In genomic region chr16:1150511-1150982, GRCh38 we compare ENCODE assay signal across 12 cellular contexts. TPM values are rescaled to one million over a fixed set of nuclear protein-coding genes. Genes with fewer than 3 reads are reported as not detected.
DNase-seq lines count a peak whose midpoint lies in the region; ATAC-seq and TF ChIP-seq lines count a peak whose summit lies in the region.
"Had no signal": no experiment of that assay in that cellular context is flagged by ENCODE, and none has a peak within 500 bp of the region (broad histone marks: within the 10 kb centered on the region; RNA-seq: fewer than 3 reads in every experiment).

No MANE protein-coding gene starts in this region.

- peaks cover 5% of the 10 kb centered on the region for H3K4me1 Mint-ChIP-seq in activated T-cell treated with anti-CD3 and anti-CD28 coated beads, Interleukin-2, amount 50 U/mL, for 4 hours (ENCODE audit: low read depth)
- H3K4me1 Mint-ChIP-seq in neural progenitor cell, result peaks cover 30% of the 10 kb centered on the region

- H3K4me2 ChIP-seq in neural progenitor cell, result no peak overlapping the region

- H4K20me1 ChIP-seq in neural progenitor cell (ENCODE audit: low read depth), result peaks cover 20% of the 10 kb centered on the region

- no peak overlapping the region for H3K4me3 ChIP-seq in Jurkat, Clone E6-1 (ENCODE audit: low read length)
- H3K4me3 ChIP-seq in neural progenitor cell (no peak overlapping the region), suprapubic skin (no peak overlapping the region)

- H3K27me3 Mint-ChIP-seq in activated T-cell treated with anti-CD3 and anti-CD28 coated beads, Interleukin-2, amount 50 U/mL, for 4 hours (ENCODE audit: low read depth), result peaks cover 7% of the 10 kb centered on the region
- H3K27me3 Mint-ChIP-seq in neural progenitor cell (ENCODE audit: insufficient read depth, low read depth), result peaks cover 25% of the 10 kb centered on the region

- H3K27ac ChIP-seq in neural progenitor cell (no peak overlapping the region), suprapubic skin (no peak overlapping the region)

- H3K27me3 ChIP-seq in neural progenitor cell, result peaks cover 11% of the 10 kb centered on the region
- peaks cover 66% of the 10 kb centered on the region for H3K27me3 ChIP-seq in suprapubic skin

- no peaks in the 10 kb centered on the region for H3K36me3 Mint-ChIP-seq in activated T-cell treated with anti-CD3 and anti-CD28 coated beads, Interleukin-2, amount 50 U/mL, for 4 hours (ENCODE audit: insufficient read depth)
- no peaks in the 10 kb centered on the region for H3K36me3 Mint-ChIP-seq in neural progenitor cell

- H3K9me3 Mint-ChIP-seq in activated T-cell treated with anti-CD3 and anti-CD28 coated beads, Interleukin-2, amount 50 U/mL, for 4 hours, result peaks cover 4% of the 10 kb centered on the region
- H3K9me3 Mint-ChIP-seq in neural progenitor cell, result peaks cover 7% of the 10 kb centered on the region

- H3K9ac ChIP-seq in neural progenitor cell, result no peak overlapping the region

- no peak for TF ChIP-seq POLR2A in suprapubic skin (IDR thresholded peaks at IDR 0.05)

- H3K79me2 ChIP-seq in neural progenitor cell (ENCODE audit: low read depth), result peaks cover 16% of the 10 kb centered on the region

- no peak for ATAC-seq in activated T-cell treated with anti-CD3 and anti-CD28 coated beads, Interleukin-2, amount 50 U/mL, for 4 hours
- no peak for ATAC-seq in HG02884 (IDR thresholded peaks at IDR 0.05; ENCODE audit: unreplicated experiment)

- H3K9me3 ChIP-seq in neural progenitor cell (ENCODE audit: low read depth) (no peaks in the 10 kb centered on the region), suprapubic skin (no peaks in the 10 kb centered on the region)

- H2AFZ ChIP-seq in neural progenitor cell (replicated peaks), result no peak overlapping the region

- peak overlapping the region; percentile 49 for H3K4me3 Mint-ChIP-seq in activated T-cell treated with anti-CD3 and anti-CD28 coated beads, Interleukin-2, amount 50 U/mL, for 4 hours
- peak overlapping the region; percentile 60 for H3K4me3 Mint-ChIP-seq in neural progenitor cell
- H3K4me3 Mint-ChIP-seq: activated B cell treated with CpG ODN at 0.5 μM for 24 hours; dendritic cell treated with granulocyte-macrophage colony-stimulating factor and Interleukin-4, amounts not matched to agents 40 ng/mL and 50 ng/mL, for 4 days had no signal

- no peak for TF ChIP-seq CTCF in neural progenitor cell (IDR thresholded peaks at IDR 0.05)
- TF ChIP-seq CTCF in suprapubic skin (IDR thresholded peaks at IDR 0.05), result no peak

- no peak for TF ChIP-seq EP300 in suprapubic skin (IDR thresholded peaks at IDR 0.05)

- H3K36me3 ChIP-seq in neural progenitor cell, result no peaks in the 10 kb centered on the region
- no peaks in the 10 kb centered on the region for H3K36me3 ChIP-seq in suprapubic skin

- H3K27ac Mint-ChIP-seq in neural progenitor cell, result no peak overlapping the region
- H3K27ac Mint-ChIP-seq: activated B cell treated with CpG ODN at 0.5 μM for 24 hours; dendritic cell treated with granulocyte-macrophage colony-stimulating factor and Interleukin-4, amounts not matched to agents 40 ng/mL and 50 ng/mL, for 4 days had no signal

- H3K4me1 ChIP-seq in neural progenitor cell, result peaks cover 30% of the 10 kb centered on the region
- H3K4me1 ChIP-seq in suprapubic skin, result peaks cover 22% of the 10 kb centered on the region

- H3F3A ChIP-seq in neural progenitor cell (ENCODE audit: low read depth), result peaks cover 20% of the 10 kb centered on the region

- 43% methylated on average over 21 of the region's 21 CpGs for WGBS in suprapubic skin

- peak; percentile 42 for DNase-seq in CMK (ENCODE audit: low read depth)
- DNase-seq in Jurkat, Clone E6-1 (ENCODE audit: low read depth, low spot score), result peak; percentile 70
- DNase-seq in activated T-cell treated with anti-CD3 and anti-CD28 coated beads, Interleukin-2, amount 50 U/mL, for 4 hours, result no peak
- DNase-seq in neural progenitor cell (ENCODE audit: low spot score), result no peak
- no peak for DNase-seq in HPDE6-E6E7 (ENCODE audit: extremely low spot score)
- no peak for DNase-seq in suprapubic skin (ENCODE audit: low spot score in 2 of 2)
- no peak for DNase-seq in DMS53 (lab: John Stamatoyannopoulos, UW)
- DNase-seq: activated B cell treated with CpG ODN at 0.5 μM for 24 hours, NCI-H187 had no signal

RNA-seq across cellular contexts. Expression of gene CACNA1H, which starts 2.4 kb away (rescaled TPM):
- polyA plus RNA-seq in Jurkat, Clone E6-1 (2012; ENCODE audit: insufficient read depth, insufficient read length), result 11.1 TPM
- total RNA-seq in activated T-cell treated with anti-CD3 and anti-CD28 coated beads, Interleukin-2, amount 50 U/mL, for 4 hours, result under 1 TPM; 0.34 to 0.51 (median 0.41) TPM
- total RNA-seq in neural progenitor cell (ENCODE audit: low replicate concordance), result 9.5 and 32.6 TPM in 2 replicates
- 100 to 1,000 TPM in 1 of 4 donors, 10 to 100 TPM in 3; 19.4 to 167 (median 38.4) TPM for total RNA-seq in suprapubic skin

RNA-seq across cellular contexts. Expression of gene C1QTNF8, which starts 54.5 kb away (rescaled TPM):
- not detected for polyA plus RNA-seq in Jurkat, Clone E6-1 (2012; ENCODE audit: insufficient read depth, insufficient read length)
- total RNA-seq in activated T-cell treated with anti-CD3 and anti-CD28 coated beads, Interleukin-2, amount 50 U/mL, for 4 hours, result not detected
- total RNA-seq in neural progenitor cell (ENCODE audit: low replicate concordance), result not detected in 2 replicates
- not detected for total RNA-seq in suprapubic skin
- total RNA-seq: activated B cell treated with CpG ODN at 0.5 μM for 24 hours, liver had no signal
- polyA plus RNA-seq: liver had no signal

Comparison
In these comparisons a context has a peak if more than half of its experiments do, and no peak if none do; other contexts are left out.
1. DNase-seq: peak in CMK (single experiment) and Jurkat, Clone E6-1 (single experiment); none in activated T-cell treated with anti-CD3 and anti-CD28 coated beads, Interleukin-2, amount 50 U/mL, for 4 hours (single experiment), neural progenitor cell (single experiment), HPDE6-E6E7 (single experiment), suprapubic skin (0 of 2) and DMS53 (single experiment).